26 cellular contexts compared by ENCODE assay signal in the genomic region with DNA sequence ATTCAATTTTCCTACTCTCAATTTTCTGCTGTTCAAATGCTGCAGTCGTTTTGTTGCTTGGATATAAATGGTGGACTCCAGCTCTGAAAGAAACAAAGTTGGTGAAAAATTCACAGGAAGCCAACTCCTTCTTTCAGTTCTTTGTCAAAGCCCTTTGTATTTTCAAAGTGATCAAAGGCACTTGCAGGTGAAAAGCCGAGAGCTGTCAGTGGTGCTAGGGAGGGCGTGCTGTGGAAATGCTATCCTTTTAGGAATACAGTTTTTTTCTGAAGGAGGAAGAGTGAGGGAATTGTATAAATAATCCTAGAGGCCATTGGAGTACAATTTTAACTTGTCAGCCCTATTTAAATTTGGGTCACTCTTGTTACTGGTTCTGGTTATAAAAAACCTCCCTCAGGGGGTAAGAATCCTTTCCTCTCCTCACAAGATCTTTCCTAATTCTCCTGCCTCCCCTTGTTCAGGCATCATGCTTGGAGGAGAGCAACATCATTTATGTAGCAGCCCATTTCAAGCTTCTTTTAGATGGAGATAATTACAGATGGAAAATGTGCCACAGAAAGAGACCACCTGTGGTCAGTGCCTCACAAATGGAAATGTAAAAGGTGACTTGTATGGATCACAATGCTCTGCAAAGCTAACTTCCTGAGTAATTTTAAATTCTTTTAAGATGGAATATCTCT.
A peak's percentile ranks its signal among the peaks of the same experiment; 100 is the strongest.
DNase-seq lines count a peak whose midpoint lies in the region; ATAC-seq, FAIRE-seq and TF ChIP-seq lines count a peak whose summit lies in the region.
"Had no signal": no experiment of that assay in that cellular context is flagged by ENCODE, and none has a peak within 500 bp of the region (broad histone marks: within the 10 kb centered on the region; RNA-seq: fewer than 3 reads in every experiment).

No MANE protein-coding gene starts in this region.

- POLR2A ChIA-PET in CD8-positive, alpha-beta T cell (lab: Charles Lee): no interaction called here
- POLR2A ChIA-PET in naive thymus-derived CD8-positive, alpha-beta T cell (lab: Charles Lee): no interaction called here

- no peak overlapping the region for H3K27ac Mint-ChIP-seq in astrocyte (ENCODE audit: unreplicated experiment)
- no peak overlapping the region for H3K27ac Mint-ChIP-seq in CD8-positive, alpha-beta T cell
- H3K27ac Mint-ChIP-seq in naive thymus-derived CD8-positive, alpha-beta T cell: no peak overlapping the region
- H3K27ac Mint-ChIP-seq: activated naive CD8-positive, alpha-beta T cell treated with anti-CD3 and anti-CD28 coated beads, Interleukin-2, amount 10 ng/mL, durations not matched to agents 7 days and 5 days; IgD-negative memory B cell; immature natural killer cell had no signal

- H3K79me2 ChIP-seq in astrocyte (ENCODE audit: insufficient read depth, low read length) (no peaks in the 10 kb centered on the region), smooth muscle cell (ENCODE audit: low read depth) (no peaks in the 10 kb centered on the region)

- H3K4me1 Mint-ChIP-seq in astrocyte (ENCODE audit: low read depth, unreplicated experiment): peaks cover 1% of the 10 kb centered on the region
- no peaks in the 10 kb centered on the region for H3K4me1 Mint-ChIP-seq in CD8-positive, alpha-beta T cell (ENCODE audit: low read depth)
- no peaks in the 10 kb centered on the region for H3K4me1 Mint-ChIP-seq in naive thymus-derived CD8-positive, alpha-beta T cell
- H3K4me1 Mint-ChIP-seq: activated naive CD8-positive, alpha-beta T cell treated with anti-CD3 and anti-CD28 coated beads, Interleukin-2, amount 10 ng/mL, durations not matched to agents 7 days and 5 days; IgD-negative memory B cell; immature natural killer cell had no signal

- intact Hi-C loops in CD8-positive, alpha-beta T cell (cut with DNase I, micrococcal nuclease): no loop called here

- no peak for ATAC-seq in CD8-positive, alpha-beta T cell
- no peak for ATAC-seq in naive thymus-derived CD8-positive, alpha-beta T cell
- ATAC-seq: left colon, right lobe of liver had no signal

- peaks cover 29% of the 10 kb centered on the region for H3K4me1 ChIP-seq in HUES48 (ENCODE audit: control insufficient read depth, insufficient read depth, low read length)
- H3K4me1 ChIP-seq in astrocyte (ENCODE audit: insufficient read depth, low read length): no peaks in the 10 kb centered on the region
- peaks cover 20% of the 10 kb centered on the region; the same call in 1 of the 2 replicates for H3K4me1 ChIP-seq in iPS-20b (ENCODE audit: insufficient read depth, low read length)
- peaks cover 8% of the 10 kb centered on the region for H3K4me1 ChIP-seq in smooth muscle cell (ENCODE audit: low read depth)
- no peaks in the 10 kb centered on the region for H3K4me1 ChIP-seq in CD8-positive, alpha-beta T cell (ENCODE audit: insufficient read depth, low read length)
- H3K4me1 ChIP-seq: heart left ventricle, prostate gland, right lobe of liver, SJCRH30, tibial nerve had no signal

- H2AFZ ChIP-seq in astrocyte (ENCODE audit: low read depth, low read length) (no peak overlapping the region), smooth muscle cell (ENCODE audit: low read depth) (no peak overlapping the region)

- H3K36me3 Mint-ChIP-seq in astrocyte (ENCODE audit: low read depth, unreplicated experiment): no peaks in the 10 kb centered on the region
- H3K36me3 Mint-ChIP-seq in CD8-positive, alpha-beta T cell: no peaks in the 10 kb centered on the region
- H3K36me3 Mint-ChIP-seq in naive thymus-derived CD8-positive, alpha-beta T cell: no peaks in the 10 kb centered on the region
- H3K36me3 Mint-ChIP-seq: activated naive CD8-positive, alpha-beta T cell treated with anti-CD3 and anti-CD28 coated beads, Interleukin-2, amount 10 ng/mL, durations not matched to agents 7 days and 5 days; IgD-negative memory B cell; immature natural killer cell had no signal

- H4K20me1 ChIP-seq in astrocyte (ENCODE audit: insufficient read depth, low read length) (no peaks in the 10 kb centered on the region), smooth muscle cell (ENCODE audit: low read depth) (no peaks in the 10 kb centered on the region)

- H3K4me2 ChIP-seq in astrocyte (ENCODE audit: low read length): peak overlapping the region; percentile 20
- peak overlapping the region; percentile 10 for H3K4me2 ChIP-seq in smooth muscle cell

- H3K27me3 ChIP-seq in HUES48 (ENCODE audit: control insufficient read depth, insufficient read depth, low read length) (no peaks in the 10 kb centered on the region), astrocyte (ENCODE audit: insufficient read depth, low read length) (no peaks in the 10 kb centered on the region), iPS-20b (ENCODE audit: insufficient read depth, low read length) (no peaks in the 10 kb centered on the region), smooth muscle cell (ENCODE audit: low read depth) (no peaks in the 10 kb centered on the region)
- no peaks in the 10 kb centered on the region for H3K27me3 ChIP-seq in CD8-positive, alpha-beta T cell (ENCODE audit: insufficient read depth, low read length)
- H3K27me3 ChIP-seq: heart left ventricle, neutrophil, right lobe of liver, tibial nerve had no signal

- H3F3A ChIP-seq in smooth muscle cell (ENCODE audit: low read depth): no peaks in the 10 kb centered on the region

- no peaks in the 10 kb centered on the region for H3K27me3 Mint-ChIP-seq in astrocyte (ENCODE audit: low read depth, unreplicated experiment)
- no peaks in the 10 kb centered on the region for H3K27me3 Mint-ChIP-seq in CD8-positive, alpha-beta T cell (ENCODE audit: low read depth)
- H3K27me3 Mint-ChIP-seq in naive thymus-derived CD8-positive, alpha-beta T cell: no peaks in the 10 kb centered on the region
- H3K27me3 Mint-ChIP-seq: activated naive CD8-positive, alpha-beta T cell treated with anti-CD3 and anti-CD28 coated beads, Interleukin-2, amount 10 ng/mL, durations not matched to agents 7 days and 5 days; IgD-negative memory B cell had no signal

- H3K27ac ChIP-seq in HUES48 (ENCODE audit: low read depth, low read length) (peak overlapping the region; percentile 94), astrocyte (ENCODE audit: low read depth, low read length) (no peak overlapping the region), iPS-20b (ENCODE audit: low read length) (no peak overlapping the region), smooth muscle cell (ENCODE audit: low read depth) (no peak overlapping the region)
- no peak overlapping the region for H3K27ac ChIP-seq in CD8-positive, alpha-beta T cell (ENCODE audit: low read depth, low read length)
- H3K27ac ChIP-seq: heart left ventricle, neutrophil, prostate gland, right lobe of liver, SJCRH30, tibial nerve had no signal

- no peaks in the 10 kb centered on the region for H3K9me3 Mint-ChIP-seq in astrocyte (ENCODE audit: unreplicated experiment)
- no peaks in the 10 kb centered on the region for H3K9me3 Mint-ChIP-seq in CD8-positive, alpha-beta T cell
- peaks cover 0 to 9% (median 1%) of the 10 kb centered on the region in 9 donors for H3K9me3 Mint-ChIP-seq in naive thymus-derived CD8-positive, alpha-beta T cell
- H3K9me3 Mint-ChIP-seq: activated naive CD8-positive, alpha-beta T cell treated with anti-CD3 and anti-CD28 coated beads, Interleukin-2, amount 10 ng/mL, durations not matched to agents 7 days and 5 days had no signal

- no peaks in the 10 kb centered on the region for H3K9me3 ChIP-seq in HUES48 (ENCODE audit: control insufficient read depth, insufficient read depth, low read length)
- no peaks in the 10 kb centered on the region for H3K9me3 ChIP-seq in astrocyte (ENCODE audit: insufficient read depth, low read depth, low read length)
- no peaks in the 10 kb centered on the region for H3K9me3 ChIP-seq in iPS-20b (ENCODE audit: insufficient read depth, low read depth, low read length)
- no peaks in the 10 kb centered on the region for H3K9me3 ChIP-seq in smooth muscle cell (replicated peaks; ENCODE audit: low read depth)
- no peaks in the 10 kb centered on the region for H3K9me3 ChIP-seq in CD8-positive, alpha-beta T cell (ENCODE audit: low read length)
- H3K9me3 ChIP-seq: neutrophil, prostate gland, right lobe of liver, SJCRH30, tibial nerve had no signal

- 29% methylated on average over 3 of the region's 3 CpGs for WGBS in smooth muscle cell (ENCODE audit: low lambda C conversion rate)

- no peak for FAIRE-seq in astrocyte (lab: Jason Lieb, UNC)
- FAIRE-seq: endometrium, GM12891 had no signal

- no peak overlapping the region for H3K4me3 Mint-ChIP-seq in astrocyte (ENCODE audit: unreplicated experiment)
- H3K4me3 Mint-ChIP-seq in CD8-positive, alpha-beta T cell: no peak overlapping the region
- H3K4me3 Mint-ChIP-seq in naive thymus-derived CD8-positive, alpha-beta T cell: no peak overlapping the region
- H3K4me3 Mint-ChIP-seq: activated naive CD8-positive, alpha-beta T cell treated with anti-CD3 and anti-CD28 coated beads, Interleukin-2, amount 10 ng/mL, durations not matched to agents 7 days and 5 days; IgD-negative memory B cell; immature natural killer cell had no signal

- peak overlapping the region; percentile 22; the same call in 1 of the 2 replicates for H3K4me3 ChIP-seq in HUES48 (ENCODE audit: low read depth, low read length)
- no peak overlapping the region for H3K4me3 ChIP-seq in astrocyte (ENCODE audit: insufficient read depth, low read depth, low read length)
- H3K4me3 ChIP-seq in iPS-20b (ENCODE audit: low read length): peak overlapping the region; percentile 44; the same call in 1 of the 2 replicates
- no peak overlapping the region for H3K4me3 ChIP-seq in smooth muscle cell
- no peak overlapping the region for H3K4me3 ChIP-seq in CD8-positive, alpha-beta T cell (ENCODE audit: low read depth, low read length)
- H3K4me3 ChIP-seq: heart left ventricle, prostate gland, right lobe of liver, SJCRH30, tibial nerve had no signal

- DNase-seq in astrocyte (ENCODE audit: low read depth) (no peak), smooth muscle cell (lab: John Stamatoyannopoulos, UW; ENCODE audit: unreplicated experiment) (no peak), GOT3 (lab: John Stamatoyannopoulos, UW) (no peak)
- DNase-seq in CD8-positive, alpha-beta T cell: no peak
- no peak for DNase-seq in naive thymus-derived CD8-positive, alpha-beta T cell
- DNase-seq: activated gamma-delta T cell treated with Interleukin-2 at 50 U/mL for 16 hours; activated naive CD8-positive, alpha-beta T cell treated with anti-CD3 and anti-CD28 coated beads, Interleukin-2, amount 10 ng/mL, durations not matched to agents 7 days and 5 days; activated T-cell treated with anti-CD3 and anti-CD28 coated beads, Interleukin-2, amount 50 U/mL, for 48 hours; EL; heart left ventricle; immature natural killer cell; left colon; NCI-H1048; right lobe of liver; RPMI8226; SJCRH30; stimulated activated CD4-positive, alpha-beta T cell treated with anti-CD3 and anti-CD28 coated beads, Interleukin-4, amount 100 ng/mL, for 24 hours; SW 1271 had no signal

- H3K9ac ChIP-seq in HUES48 (ENCODE audit: low read depth, low read length): peak overlapping the region; percentile 30; the same call in 1 of the 2 replicates
- no peak overlapping the region for H3K9ac ChIP-seq in astrocyte (ENCODE audit: low read length)
- H3K9ac ChIP-seq in iPS-20b (ENCODE audit: low read depth, low read length): peak overlapping the region; percentile 35; the same call in 1 of the 2 replicates
- H3K9ac ChIP-seq in smooth muscle cell (ENCODE audit: low read depth): no peak overlapping the region

- no peaks in the 10 kb centered on the region for H3K36me3 ChIP-seq in HUES48 (ENCODE audit: control insufficient read depth, insufficient read depth, low read length)
- no peaks in the 10 kb centered on the region for H3K36me3 ChIP-seq in astrocyte (ENCODE audit: insufficient read depth, low read length)
- no peaks in the 10 kb centered on the region for H3K36me3 ChIP-seq in iPS-20b (ENCODE audit: insufficient read depth, low read depth, low read length)
- no peaks in the 10 kb centered on the region for H3K36me3 ChIP-seq in smooth muscle cell (ENCODE audit: low read depth)
- no peaks in the 10 kb centered on the region for H3K36me3 ChIP-seq in CD8-positive, alpha-beta T cell (ENCODE audit: insufficient read depth, low read length)
- H3K36me3 ChIP-seq: heart left ventricle, neutrophil, prostate gland, right lobe of liver, SJCRH30, tibial nerve had no signal

- CTCF ChIA-PET in CD8-positive, alpha-beta T cell (lab: Charles Lee): no interaction called here

- no peak for TF ChIP-seq CTCF in astrocyte (IDR thresholded peaks at IDR 0.05; ENCODE audit: insufficient read depth, low read depth, low read length)
- TF ChIP-seq CTCF in smooth muscle cell (IDR thresholded peaks at IDR 0.05; ENCODE audit: borderline replicate concordance, insufficient read depth, poor library complexity, severe bottlenecking): no peak
- TF ChIP-seq CTCF in CD8-positive, alpha-beta T cell (IDR thresholded peaks at IDR 0.05): no peak

Comparison
In these comparisons a context has a peak if more than half of its experiments do, and no peak if none do; other contexts are left out.
1. H3K4me3 ChIP-seq: peak in HUES48 (single experiment) and iPS-20b (single experiment); none in astrocyte (single experiment), smooth muscle cell (single experiment) and CD8-positive, alpha-beta T cell (single experiment).
2. H3K9ac ChIP-seq: peak in HUES48 (single experiment) and iPS-20b (single experiment); none in astrocyte (single experiment) and smooth muscle cell (single experiment).